In the genomic region with DNA sequence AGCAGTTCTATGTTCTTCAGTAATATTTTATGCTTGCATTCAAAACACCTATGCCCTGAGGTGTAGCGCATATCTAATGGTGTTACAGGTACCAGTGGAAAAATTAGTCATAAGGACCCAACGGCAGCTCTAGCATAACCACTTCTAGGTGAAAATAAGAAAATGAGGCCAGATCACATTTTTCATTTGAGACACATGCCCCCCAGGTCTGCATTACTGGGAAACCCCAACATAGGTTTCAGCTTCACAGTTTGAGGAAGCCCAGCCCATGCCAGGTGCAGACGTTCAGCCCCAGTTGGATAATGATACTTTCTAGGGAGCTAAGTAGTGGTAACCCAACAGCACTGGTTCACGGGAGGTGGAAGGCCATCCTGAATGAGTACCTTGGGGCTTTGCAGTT, we compare ENCODE assay signal across 14 cellular contexts.
DNase-seq lines count a peak whose midpoint lies in the region; ATAC-seq and TF ChIP-seq lines count a peak whose summit lies in the region.
"Had no signal": no experiment of that assay in that cellular context is flagged by ENCODE, and none has a peak within 500 bp of the region (broad histone marks: within the 10 kb centered on the region; RNA-seq: fewer than 3 reads in every experiment).

No MANE protein-coding gene starts in this region.

- H3K27me3 ChIP-seq in colonic mucosa (no peaks in the 10 kb centered on the region), tibial artery (no peaks in the 10 kb centered on the region)
- H3K27me3 ChIP-seq: body of pancreas had no signal

- intact Hi-C loops in colonic mucosa (cut with DNase I), result no loop called here
- intact Hi-C loops in tibial artery (cut with DNase I; ENCODE audit: low total_unique reads), result no loop called here

- TF ChIP-seq CTCF in colonic mucosa (IDR thresholded peaks at IDR 0.05), result no peak
- TF ChIP-seq CTCF in tibial artery (IDR thresholded peaks at IDR 0.05), result no peak

- peaks cover 31% of the 10 kb centered on the region for H3K27me3 Mint-ChIP-seq in stimulated activated memory B cell treated with anti-CD40 and anti-IgM and Interleukin-4, amounts not matched to agents 10 μg/mL and 1 μg/mL and 100 μg/mL, for 72 hours

- no peak overlapping the region for H3K4me3 Mint-ChIP-seq in stimulated activated memory B cell treated with anti-CD40 and anti-IgM and Interleukin-4, amounts not matched to agents 10 μg/mL and 1 μg/mL and 100 μg/mL, for 72 hours
- H3K4me3 Mint-ChIP-seq: effector memory CD8-positive, alpha-beta T cell; natural killer cell had no signal

- H3K4me1 Mint-ChIP-seq in stimulated activated memory B cell treated with anti-CD40 and anti-IgM and Interleukin-4, amounts not matched to agents 10 μg/mL and 1 μg/mL and 100 μg/mL, for 72 hours, result peaks cover 4% of the 10 kb centered on the region
- H3K4me1 Mint-ChIP-seq: natural killer cell had no signal

- H3K9me3 ChIP-seq in colonic mucosa (no peaks in the 10 kb centered on the region), tibial artery (no peaks in the 10 kb centered on the region)
- H3K9me3 ChIP-seq: body of pancreas, thoracic aorta had no signal

- H3K36me3 Mint-ChIP-seq in stimulated activated memory B cell treated with anti-CD40 and anti-IgM and Interleukin-4, amounts not matched to agents 10 μg/mL and 1 μg/mL and 100 μg/mL, for 72 hours, result no peaks in the 10 kb centered on the region
- H3K36me3 Mint-ChIP-seq: natural killer cell had no signal

- DNase-seq in middle frontal gyrus (ENCODE audit: extremely low spot score, low spot score), result no peak
- DNase-seq in colonic mucosa, result no peak
- DNase-seq in tibial artery, result no peak
- DNase-seq: body of pancreas; effector memory CD8-positive, alpha-beta T cell; left cardiac atrium; natural killer cell; NCI-H524 treated with DMSO at 0.1 percent for 48 hours had no signal

- no peaks in the 10 kb centered on the region for H3K9me3 Mint-ChIP-seq in stimulated activated memory B cell treated with anti-CD40 and anti-IgM and Interleukin-4, amounts not matched to agents 10 μg/mL and 1 μg/mL and 100 μg/mL, for 72 hours
- H3K9me3 Mint-ChIP-seq: effector memory CD8-positive, alpha-beta T cell; natural killer cell had no signal

- H3K27ac ChIP-seq in colonic mucosa, result no peak overlapping the region
- H3K27ac ChIP-seq in tibial artery, result no peak overlapping the region
- H3K27ac ChIP-seq: body of pancreas, thoracic aorta had no signal

- H3K36me3 ChIP-seq in colonic mucosa (no peaks in the 10 kb centered on the region), tibial artery (no peaks in the 10 kb centered on the region)
- H3K36me3 ChIP-seq: thoracic aorta had no signal

- ATAC-seq in GM19023 (IDR thresholded peaks at IDR 0.05; ENCODE audit: unreplicated experiment) (peak; percentile 46), GM21576 (IDR thresholded peaks at IDR 0.05; ENCODE audit: unreplicated experiment) (peak; percentile 69), HG03159 (IDR thresholded peaks at IDR 0.05; ENCODE audit: unreplicated experiment) (peak; percentile 53)
- ATAC-seq in stimulated activated memory B cell treated with anti-CD40 and anti-IgM and Interleukin-4, amounts not matched to agents 10 μg/mL and 1 μg/mL and 100 μg/mL, for 72 hours, result peak; percentile 58
- ATAC-seq: body of pancreas; effector memory CD8-positive, alpha-beta T cell; left cardiac atrium; natural killer cell; sciatic nerve had no signal

- H3K4me3 ChIP-seq in colonic mucosa (no peak overlapping the region), tibial artery (no peak overlapping the region)
- H3K4me3 ChIP-seq: body of pancreas, thoracic aorta had no signal

- no peak overlapping the region for H3K27ac Mint-ChIP-seq in stimulated activated memory B cell treated with anti-CD40 and anti-IgM and Interleukin-4, amounts not matched to agents 10 μg/mL and 1 μg/mL and 100 μg/mL, for 72 hours
- H3K27ac Mint-ChIP-seq: effector memory CD8-positive, alpha-beta T cell; natural killer cell had no signal

- H3K4me1 ChIP-seq in colonic mucosa (no peaks in the 10 kb centered on the region), tibial artery (no peaks in the 10 kb centered on the region)
- H3K4me1 ChIP-seq: body of pancreas had no signal

- H3K9ac ChIP-seq in colonic mucosa (ENCODE audit: low read depth in 2 of 2, low read length in 2 of 2), result no peak overlapping the region
